Comparison of ENCODE assay signal across 1 cellular context in genomic region chrX:24369816-24370215, GRCh38.
TF ChIP-seq lines count a peak whose summit lies in the region.

No MANE protein-coding gene starts in this region.

TF ChIP-seq in H1, 55 proteins besides CTCF, POLR2A, EP300 and RAD21:
- TF ChIP-seq SRF (IDR thresholded peaks at IDR 0.05; ENCODE audit: low read depth, low read length) = no peak
- no peak for TF ChIP-seq ZNF274 (IDR thresholded peaks at IDR 0.05; ENCODE audit: borderline replicate concordance, extremely low read depth, low read length)
- TF ChIP-seq CHD7 (IDR thresholded peaks at IDR 0.05; ENCODE audit: insufficient replicate concordance, low read length) = peak; percentile 29
- TF ChIP-seq KDM1A (IDR thresholded peaks at IDR 0.05; ENCODE audit: borderline replicate concordance, low read length) = no peak
- no peak for TF ChIP-seq BACH1 (IDR thresholded peaks at IDR 0.05; ENCODE audit: low read length)
- TF ChIP-seq HDAC2 (IDR thresholded peaks at IDR 0.05; ENCODE audit: borderline replicate concordance in 1 of 2, low read depth in 2 of 2, low read length in 2 of 2) = 0 out of 4 replicates have a peak, but pooled peaks of 1 of the 2 experiments have one; percentile 17
- peak; percentile 46; the same call in 1 of the 2 replicates for TF ChIP-seq TCF12 (IDR thresholded peaks at IDR 0.05; ENCODE audit: low read depth, low read length)
- TF ChIP-seq ASH2L (IDR thresholded peaks at IDR 0.05; ENCODE audit: low read length) = peak; percentile 26
- TF ChIP-seq HDAC6 (IDR thresholded peaks at IDR 0.05; ENCODE audit: low read depth, low read length) = no peak
